Comparison of ENCODE assay signal across 8 cellular contexts in genomic region chr14:69694730-69695663, GRCh38.
A peak's percentile ranks its signal among the peaks of the same experiment; 100 is the strongest.
DNase-seq lines count a peak whose midpoint lies in the region; ATAC-seq, FAIRE-seq and TF ChIP-seq lines count a peak whose summit lies in the region.

No MANE protein-coding gene starts in this region.

- POLR2A ChIA-PET in endothelial cell of umbilical vein (lab: Charles Lee) = no interaction called here

- no TSS peak for BruUV-seq in endothelial cell of umbilical vein (replicated peaks; lab: Mats Ljungman, UMichigan)

- no peak overlapping the region for H2AFZ ChIP-seq in endothelial cell of umbilical vein (ENCODE audit: low read depth, low read length)
- no peak overlapping the region for H2AFZ ChIP-seq in parathyroid adenoma

- H3K9me3 ChIP-seq in endothelial cell of umbilical vein (replicated peaks; ENCODE audit: control insufficient read depth, insufficient read depth, low read length) (no peaks in the 10 kb centered on the region), parathyroid adenoma (ENCODE audit: control insufficient read depth, low read length) (no peaks in the 10 kb centered on the region)

- no peak overlapping the region for H3K9ac ChIP-seq in endothelial cell of umbilical vein (replicated peaks; ENCODE audit: extremely low read depth, insufficient read depth, low read length)
- H3K9ac ChIP-seq in parathyroid adenoma = no peak overlapping the region

- FAIRE-seq in GM12891 (lab: Jason Lieb, UNC) (peak; percentile 45), endothelial cell of umbilical vein (lab: Jason Lieb, UNC) (peak; percentile 21), HTR-8/SVneo (lab: Jason Lieb, UNC) (no peak)

- dilution Hi-C loops in endothelial cell of umbilical vein (cut with MboI; ENCODE audit: extremely low pct_ligation_motif_present, low sequenced_read_pairs) = no loop called here

- DNase-seq in GM12891 (ENCODE audit: insufficient read length, low spot score) = no peak
- peak; percentile 54 for DNase-seq in MV-4-11 (lab: John Stamatoyannopoulos, UW)
- peak; percentile 71 for DNase-seq in endothelial cell of umbilical vein (ENCODE audit: low read depth, low spot score)
- DNase-seq in HTR-8/SVneo (ENCODE audit: insufficient read length, low spot score) = no peak
- no peak for DNase-seq in NOMO-1 (lab: John Stamatoyannopoulos, UW; ENCODE audit: unreplicated experiment in 2 of 2)
- DNase-seq in NK-92 (lab: John Stamatoyannopoulos, UW; ENCODE audit: unreplicated experiment) = no peak

- H3K9me1 ChIP-seq in endothelial cell of umbilical vein (replicated peaks; ENCODE audit: control insufficient read depth, extremely low read depth, insufficient read depth, low read length) = no peaks in the 10 kb centered on the region

- H3K4me3 ChIP-seq in endothelial cell of umbilical vein (replicated peaks in 1 of 3; ENCODE audit: insufficient read depth in 1 of 3, low read depth in 1 of 3, low read length in 3 of 3) = no peak overlapping the region
- H3K4me3 ChIP-seq in parathyroid adenoma (ENCODE audit: low read depth, low read length) = no peak overlapping the region

- H3K79me2 ChIP-seq in endothelial cell of umbilical vein (ENCODE audit: control insufficient read depth, insufficient read depth, low read length) (peaks cover 1% of the 10 kb centered on the region), parathyroid adenoma (peaks cover 40% of the 10 kb centered on the region)

- H3K4me1 ChIP-seq in endothelial cell of umbilical vein (ENCODE audit: control insufficient read depth, extremely low read depth, insufficient read depth, low read length) (peaks cover 4% of the 10 kb centered on the region), parathyroid adenoma (peaks cover 25% of the 10 kb centered on the region)

- H3K27ac ChIP-seq in endothelial cell of umbilical vein (ENCODE audit: insufficient read depth, low read depth, low read length) (no peak overlapping the region), parathyroid adenoma (peak overlapping the region; percentile 62)

- TF ChIP-seq POLR2A in GM12891 (IDR thresholded peaks at IDR 0.05; ENCODE audit: low read depth, low read length) = no peak
- TF ChIP-seq POLR2A in endothelial cell of umbilical vein (IDR thresholded peaks at IDR 0.05; ENCODE audit: low read depth, low read length) = no peak

- H3K36me3 ChIP-seq in endothelial cell of umbilical vein (ENCODE audit: control insufficient read depth in 2 of 2, extremely low read depth in 1 of 2, insufficient read depth in 2 of 2, low read length in 2 of 2) (no peaks in the 10 kb centered on the region), parathyroid adenoma (ENCODE audit: control insufficient read depth, insufficient read depth, low read length) (no peaks in the 10 kb centered on the region)

- H3K4me2 ChIP-seq in endothelial cell of umbilical vein (ENCODE audit: insufficient read depth, low read length) (no peak overlapping the region), parathyroid adenoma (ENCODE audit: low read length) (no peak overlapping the region)

- intact Hi-C loops in endothelial cell of umbilical vein (cut with micrococcal nuclease) = loop anchor here (5.0 kb wide), 1 partner anchor 473 kb away; no protein-coding TSS in a partner anchor

- no peak for ATAC-seq in HG03139 (IDR thresholded peaks at IDR 0.05; ENCODE audit: unreplicated experiment)

- CTCF ChIA-PET in endothelial cell of umbilical vein (lab: Charles Lee) = no interaction called here

- H4K20me1 ChIP-seq in endothelial cell of umbilical vein (replicated peaks; ENCODE audit: control insufficient read depth, extremely low read depth, insufficient read depth, low read length) = no peaks in the 10 kb centered on the region

- H3K27me3 ChIP-seq in endothelial cell of umbilical vein (ENCODE audit: control insufficient read depth in 2 of 2, insufficient read depth in 2 of 2, low read length in 2 of 2) (no peaks in the 10 kb centered on the region), parathyroid adenoma (ENCODE audit: control insufficient read depth, insufficient read depth, low read length) (no peaks in the 10 kb centered on the region)

- TF ChIP-seq CTCF in endothelial cell of umbilical vein (IDR thresholded peaks at IDR 0.05; ENCODE audit: extremely low read depth in 1 of 2, insufficient read depth in 1 of 2, low read depth in 1 of 2, low read length in 2 of 2) (no peak), parathyroid adenoma (IDR thresholded peaks at IDR 0.05) (no peak)

TF ChIP-seq in GM12891, 5 proteins besides CTCF, POLR2A, EP300 and RAD21:
- TF ChIP-seq PAX5 (IDR thresholded peaks at IDR 0.05; ENCODE audit: insufficient read depth, low read length, severe bottlenecking) (no peak), TAF1 (IDR thresholded peaks at IDR 0.05; ENCODE audit: low read depth, low read length) (no peak), POLR2AphosphoS5 (IDR thresholded peaks at IDR 0.05; ENCODE audit: low read depth, low read length) (no peak), SPI1 (IDR thresholded peaks at IDR 0.05; ENCODE audit: low read depth, low read length) (peak; percentile 34; the same call in 1 of the 2 replicates)

TF ChIP-seq in endothelial cell of umbilical vein, 7 proteins besides CTCF, POLR2A, EP300 and RAD21:
- TF ChIP-seq POLR2AphosphoS5 (IDR thresholded peaks at IDR 0.05; ENCODE audit: insufficient read depth, low read depth, low read length) (no peak), MAX (IDR thresholded peaks at IDR 0.05; ENCODE audit: insufficient read depth, insufficient read length) (no peak), EZH2 (IDR thresholded peaks at IDR 0.05; ENCODE audit: borderline replicate concordance, low read depth, low read length, severe bottlenecking) (no peak), GATA2 (IDR thresholded peaks at IDR 0.05; ENCODE audit: insufficient read depth, insufficient read length, low read depth, low read length) (no peak), JUN (IDR thresholded peaks at IDR 0.05; ENCODE audit: borderline replicate concordance, insufficient read depth, insufficient read length, low read depth) (no peak), FOS (IDR thresholded peaks at IDR 0.05; ENCODE audit: borderline replicate concordance, insufficient read depth, low read length) (no peak), MYC (IDR thresholded peaks at IDR 0.05; ENCODE audit: low read depth, low read length) (no peak)
TF ChIP-seq in endothelial cell of umbilical vein: peak in this region for 0.

Comparison
In these comparisons a context has a peak if more than half of its experiments do, and no peak if none do; other contexts are left out.
1. DNase-seq: peak in MV-4-11 (single experiment) and endothelial cell of umbilical vein (single experiment); none in GM12891 (single experiment), HTR-8/SVneo (single experiment), NOMO-1 (0 of 2) and NK-92 (single experiment).